ENCODE assay signal across 8 cellular contexts in the genomic region with DNA sequence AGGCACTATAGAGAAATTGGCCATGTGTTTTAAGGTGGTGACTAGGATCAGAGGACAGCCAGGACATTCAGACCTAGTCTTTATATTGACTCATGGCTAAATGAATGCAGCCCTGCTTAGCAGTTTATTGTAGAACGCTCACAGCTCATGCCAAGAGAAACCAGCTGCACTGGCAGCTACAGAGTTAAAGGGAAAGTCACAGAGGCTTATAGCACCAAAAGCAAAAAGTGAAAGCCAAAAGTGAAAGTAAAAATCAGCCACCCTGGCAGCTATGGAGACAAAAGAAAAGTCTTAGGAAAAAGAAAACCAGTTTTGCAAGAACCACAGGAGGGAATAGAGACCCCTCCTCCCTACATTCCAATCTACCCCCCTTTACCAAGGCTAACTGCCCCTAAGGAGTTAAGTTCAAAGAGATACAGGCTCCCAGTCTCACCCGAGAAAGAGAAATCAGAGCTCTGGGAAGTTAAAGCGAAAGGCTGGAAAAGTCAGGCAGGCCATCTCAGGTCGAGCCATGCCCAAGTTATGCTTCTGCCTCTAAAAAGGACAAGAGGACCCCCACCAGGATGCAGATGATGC.
A peak's percentile ranks its signal among the peaks of the same experiment; 100 is the strongest.
DNase-seq lines count a peak whose midpoint lies in the region; ATAC-seq and TF ChIP-seq lines count a peak whose summit lies in the region.

No MANE protein-coding gene starts in this region.

- H3K27ac Mint-ChIP-seq in CD14-positive monocyte (peak overlapping the region; percentile 61 to 96 (median 92)), immature natural killer cell (peak overlapping the region; percentile 73 to 95 (median 86))

- intact Hi-C loops in CD14-positive monocyte (cut with micrococcal nuclease) = no loop called here

- peak overlapping the region; percentile 81 for H3K4me2 ChIP-seq in smooth muscle cell

- H3K36me3 ChIP-seq in smooth muscle cell (ENCODE audit: low read depth) = no peaks in the 10 kb centered on the region

- TF ChIP-seq CTCF in CD14-positive monocyte (IDR thresholded peaks at IDR 0.05) = no peak
- TF ChIP-seq CTCF in smooth muscle cell (IDR thresholded peaks at IDR 0.05; ENCODE audit: borderline replicate concordance, insufficient read depth, poor library complexity, severe bottlenecking) = no peak

- 27% methylated on average over 4 of the region's 4 CpGs for WGBS in smooth muscle cell (ENCODE audit: low lambda C conversion rate)

- H3K4me1 ChIP-seq in smooth muscle cell (ENCODE audit: low read depth) = peaks cover 6% of the 10 kb centered on the region

- no peaks in the 10 kb centered on the region for H3K27me3 ChIP-seq in smooth muscle cell (ENCODE audit: low read depth)

- H2AFZ ChIP-seq in smooth muscle cell (ENCODE audit: low read depth) = peak overlapping the region; percentile 65

- H4K20me1 ChIP-seq in smooth muscle cell (ENCODE audit: low read depth) = no peaks in the 10 kb centered on the region

- peaks cover 33% of the 10 kb centered on the region for H3K4me1 Mint-ChIP-seq in CD14-positive monocyte
- H3K4me1 Mint-ChIP-seq in immature natural killer cell = peaks cover 19 to 21% of the 10 kb centered on the region in 2 donors

- no peaks in the 10 kb centered on the region for H3F3A ChIP-seq in smooth muscle cell (ENCODE audit: low read depth)

- H3K4me3 Mint-ChIP-seq in CD14-positive monocyte (peak overlapping the region; percentile 86 to 96), immature natural killer cell (peak overlapping the region; percentile 88 to 93 (median 90))

- peak overlapping the region; percentile 49 for H3K4me3 ChIP-seq in Jurkat, Clone E6-1 (ENCODE audit: low read length)
- peak overlapping the region; percentile 39 for H3K4me3 ChIP-seq in smooth muscle cell

- H3K36me3 Mint-ChIP-seq in CD14-positive monocyte (no peaks in the 10 kb centered on the region), immature natural killer cell (peaks cover 0 to 3% (median 0%) of the 10 kb centered on the region in 3 donors)

- H3K27me3 Mint-ChIP-seq in CD14-positive monocyte (ENCODE audit: low read depth in 3 of 3) (peaks cover 0 to 4% (median 2%) of the 10 kb centered on the region in 3 donors), immature natural killer cell (ENCODE audit: low read depth in 3 of 3) (peaks cover 1 to 2% (median 2%) of the 10 kb centered on the region in 3 donors)

- ATAC-seq in GM19035 (IDR thresholded peaks at IDR 0.05; ENCODE audit: unreplicated experiment) (no peak), HG02884 (IDR thresholded peaks at IDR 0.05; ENCODE audit: unreplicated experiment) (no peak)

- no peak overlapping the region for H3K27ac ChIP-seq in smooth muscle cell (ENCODE audit: low read depth)

- no peaks in the 10 kb centered on the region for H3K79me2 ChIP-seq in smooth muscle cell (ENCODE audit: low read depth)

- H3K9me3 ChIP-seq in smooth muscle cell (replicated peaks; ENCODE audit: low read depth) = no peaks in the 10 kb centered on the region

- DNase-seq in CD14-positive monocyte (ENCODE audit: low spot score) = no peak
- peak; percentile 84 for DNase-seq in Jurkat, Clone E6-1 (ENCODE audit: low read depth, low spot score)
- DNase-seq in amniotic epithelial cell (ENCODE audit: low read depth) = peak; percentile 14
- DNase-seq in immature natural killer cell = peak; percentile 6 to 44 (median 25)
- DNase-seq in smooth muscle cell (lab: John Stamatoyannopoulos, UW; ENCODE audit: unreplicated experiment) = no peak
- DNase-seq in activated effector memory CD4-positive, alpha-beta T cell treated with Interleukin-2 at 50 U/mL for 16 hours = no peak

- H3K9ac ChIP-seq in smooth muscle cell (ENCODE audit: low read depth) = no peak overlapping the region

- H3K9me3 Mint-ChIP-seq in CD14-positive monocyte (peaks cover 0 to 26% (median 0%) of the 10 kb centered on the region in 7 donors), immature natural killer cell (no peaks in the 10 kb centered on the region)

Comparison
In these comparisons a context has a peak if more than half of its experiments do, and no peak if none do; other contexts are left out.
1. DNase-seq: peak in Jurkat, Clone E6-1 (single experiment), amniotic epithelial cell (single experiment) and immature natural killer cell (3 of 3); none in CD14-positive monocyte (single experiment), smooth muscle cell (single experiment) and activated effector memory CD4-positive, alpha-beta T cell treated with Interleukin-2 at 50 U/mL for 16 hours (single experiment).